In genomic region chr12:58703911-58704310, GRCh38 we compare ENCODE assay signal across 20 cellular contexts.
"Had no signal": no experiment of that assay in that cellular context is flagged by ENCODE, and none has a peak within 500 bp of the region (broad histone marks: within the 10 kb centered on the region; RNA-seq: fewer than 3 reads in every experiment).

No MANE protein-coding gene starts in this region.

- H3K4me3 Mint-ChIP-seq: activated B cell treated with CpG ODN at 0.5 μM for 24 hours; activated CD4-positive, alpha-beta T cell treated with anti-CD3 and anti-CD28 coated beads, Interleukin-2, amount 10 ng/mL, durations not matched to agents 24 days and 14 days; naive thymus-derived CD4-positive, alpha-beta T cell; stimulated activated memory B cell treated with anti-CD40 and anti-IgM and Interleukin-4, amounts not matched to agents 10 μg/mL and 1 μg/mL and 100 μg/mL, for 72 hours had no signal

- H3K36me3 ChIP-seq: brain microvascular endothelial cell, prostate gland, right lobe of liver, spleen, tibial nerve had no signal

- DNase-seq: activated B cell treated with CpG ODN at 0.5 μM for 24 hours; activated CD4-positive, alpha-beta T cell treated with anti-CD3 and anti-CD28 coated beads, Interleukin-2, amount 10 ng/mL, durations not matched to agents 24 days and 14 days; activated CD8-positive, alpha-beta memory T cell treated with anti-CD3 and anti-CD28 coated beads for 24 hours; activated naive CD4-positive, alpha-beta T cell treated with anti-CD3 and anti-CD28 coated beads, Interleukin-2, amount 50 U/mL, for 16 hours; amniotic stem cell; brain microvascular endothelial cell; cerebellar nuclear complex; dorsolateral prefrontal cortex; head of caudate nucleus; left colon; naive thymus-derived CD4-positive, alpha-beta T cell; nucleus accumbens; right lobe of liver; spleen; stimulated activated CD4-positive, alpha-beta T cell treated with anti-CD3 and anti-CD28 coated beads, Interleukin-1b, Interleukin-23, amount 100 ng/mL, for 48 hours; T-helper 2 cell had no signal

- H3K27me3 ChIP-seq: brain microvascular endothelial cell, dorsolateral prefrontal cortex, right lobe of liver, spleen, tibial nerve had no signal

- H3K4me1 Mint-ChIP-seq: activated B cell treated with CpG ODN at 0.5 μM for 24 hours; activated CD4-positive, alpha-beta T cell treated with anti-CD3 and anti-CD28 coated beads, Interleukin-2, amount 10 ng/mL, durations not matched to agents 24 days and 14 days; naive thymus-derived CD4-positive, alpha-beta T cell; stimulated activated memory B cell treated with anti-CD40 and anti-IgM and Interleukin-4, amounts not matched to agents 10 μg/mL and 1 μg/mL and 100 μg/mL, for 72 hours had no signal

- ATAC-seq: left colon; naive thymus-derived CD4-positive, alpha-beta T cell; right lobe of liver; stimulated activated memory B cell treated with anti-CD40 and anti-IgM and Interleukin-4, amounts not matched to agents 10 μg/mL and 1 μg/mL and 100 μg/mL, for 72 hours had no signal

- H3K27ac ChIP-seq: brain microvascular endothelial cell, dorsolateral prefrontal cortex, prostate gland, right lobe of liver, spleen, tibial nerve had no signal

- H3K27me3 Mint-ChIP-seq: activated B cell treated with CpG ODN at 0.5 μM for 24 hours; activated CD4-positive, alpha-beta T cell treated with anti-CD3 and anti-CD28 coated beads, Interleukin-2, amount 10 ng/mL, durations not matched to agents 24 days and 14 days; naive thymus-derived CD4-positive, alpha-beta T cell; stimulated activated memory B cell treated with anti-CD40 and anti-IgM and Interleukin-4, amounts not matched to agents 10 μg/mL and 1 μg/mL and 100 μg/mL, for 72 hours had no signal

- H3K9me3 ChIP-seq: prostate gland, right lobe of liver had no signal

- H3K27ac Mint-ChIP-seq: activated B cell treated with CpG ODN at 0.5 μM for 24 hours; activated CD4-positive, alpha-beta T cell treated with anti-CD3 and anti-CD28 coated beads, Interleukin-2, amount 10 ng/mL, durations not matched to agents 24 days and 14 days; activated T-helper 2 cell treated with anti-CD3 and anti-CD28 coated beads, Interferon-gamma antibody, Interleukin-2, Interleukin-4, amounts not matched to agents 10 μg/mL and 5 μg/mL and 100 μg/mL, durations not matched to agents 14 hours and 24 hours and 36 hours; naive thymus-derived CD4-positive, alpha-beta T cell; stimulated activated memory B cell treated with anti-CD40 and anti-IgM and Interleukin-4, amounts not matched to agents 10 μg/mL and 1 μg/mL and 100 μg/mL, for 72 hours had no signal

- H3K4me1 ChIP-seq: prostate gland, right lobe of liver, spleen, tibial nerve had no signal

- H3K4me3 ChIP-seq: dorsolateral prefrontal cortex, prostate gland, right lobe of liver, spleen, tibial nerve had no signal

- H3K36me3 Mint-ChIP-seq: stimulated activated memory B cell treated with anti-CD40 and anti-IgM and Interleukin-4, amounts not matched to agents 10 μg/mL and 1 μg/mL and 100 μg/mL, for 72 hours had no signal
